1 cellular context compared by ENCODE assay signal in the genomic region with DNA sequence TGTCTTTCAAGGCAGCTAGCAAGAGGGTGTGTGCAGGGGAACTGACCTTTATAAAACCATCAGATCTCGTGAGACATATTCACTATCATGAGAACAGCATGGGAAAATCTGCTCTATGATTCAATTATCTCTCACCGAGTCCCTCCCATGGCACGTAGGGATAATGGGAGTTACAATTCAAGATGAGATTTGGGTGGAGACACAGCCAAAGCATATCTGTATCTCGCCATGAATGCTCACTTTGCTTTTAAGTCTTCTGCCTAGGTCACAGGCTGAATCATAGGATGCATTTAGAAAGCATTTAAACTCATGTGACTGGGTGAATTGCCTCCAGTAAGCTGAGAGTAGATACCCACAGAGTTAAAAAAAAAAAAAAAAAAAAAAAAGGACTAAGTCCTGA.
TF ChIP-seq lines count a peak whose summit lies in the region.

No MANE protein-coding gene starts in this region.

TF ChIP-seq in WTC11, 78 proteins besides CTCF, POLR2A, EP300 and RAD21 (continued from another document):
- TF ChIP-seq AR (CRISPR knock-in tag; IDR thresholded peaks at IDR 0.05) (no peak), NR1H2 (CRISPR knock-in tag; IDR thresholded peaks at IDR 0.05) (no peak)
